Comparison of ENCODE assay signal across 3 cellular contexts in the genomic region with DNA sequence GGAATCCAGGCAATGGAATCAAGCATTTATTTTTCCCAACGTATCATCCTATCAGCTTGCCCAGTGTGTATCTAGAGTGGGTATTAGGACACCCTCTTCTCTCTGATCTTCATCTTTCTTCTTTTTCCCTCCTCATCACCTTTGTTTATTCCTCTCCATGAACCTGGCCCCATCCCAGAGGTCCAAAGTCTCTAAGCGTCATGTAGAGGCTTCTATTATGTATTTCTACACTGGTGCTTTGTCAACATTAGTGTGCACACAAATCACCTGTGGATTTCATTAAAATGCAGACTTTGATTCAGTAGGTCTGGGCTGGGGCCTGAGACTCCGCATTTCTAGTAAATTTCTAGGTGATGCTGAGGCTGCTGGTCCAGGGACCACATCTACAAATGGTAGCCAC.
TF ChIP-seq lines count a peak whose summit lies in the region.

No MANE protein-coding gene starts in this region.

TF ChIP-seq in HCT116, 20 proteins besides CTCF, POLR2A, EP300 and RAD21:
- TF ChIP-seq YY1 (IDR thresholded peaks at IDR 0.05; ENCODE audit: extremely low read depth, insufficient replicate concordance, low read depth, low read length): no peak
- TF ChIP-seq SRF (IDR thresholded peaks at IDR 0.05; ENCODE audit: low read depth): no peak
- TF ChIP-seq SP1 (IDR thresholded peaks at IDR 0.05; ENCODE audit: low read depth): no peak
- TF ChIP-seq EZH2phosphoT487 (IDR thresholded peaks at IDR 0.05; ENCODE audit: borderline replicate concordance): no peak
- no peak for TF ChIP-seq REST (IDR thresholded peaks at IDR 0.05; ENCODE audit: low read depth)
- no peak for TF ChIP-seq MAX (IDR thresholded peaks at IDR 0.05)
- TF ChIP-seq CBX3 (IDR thresholded peaks at IDR 0.05; ENCODE audit: low read depth): no peak
- no peak for TF ChIP-seq ZFX (IDR thresholded peaks at IDR 0.05)
- no peak for TF ChIP-seq ZNF274 (IDR thresholded peaks at IDR 0.05; ENCODE audit: low read depth, low read length)
- TF ChIP-seq JUND (IDR thresholded peaks at IDR 0.05): no peak
- no peak for TF ChIP-seq ELF1 (IDR thresholded peaks at IDR 0.05; ENCODE audit: borderline replicate concordance, low read depth)
- no peak for TF ChIP-seq POLR2AphosphoS5 (IDR thresholded peaks at IDR 0.05; ENCODE audit: low read depth, low read length)
- no peak for TF ChIP-seq TCF7L2 (IDR thresholded peaks at IDR 0.05; ENCODE audit: borderline replicate concordance, extremely low read depth, insufficient read depth, insufficient read length)
- TF ChIP-seq EGR1 (IDR thresholded peaks at IDR 0.05; ENCODE audit: low read depth): no peak
- TF ChIP-seq, protein P1, sequence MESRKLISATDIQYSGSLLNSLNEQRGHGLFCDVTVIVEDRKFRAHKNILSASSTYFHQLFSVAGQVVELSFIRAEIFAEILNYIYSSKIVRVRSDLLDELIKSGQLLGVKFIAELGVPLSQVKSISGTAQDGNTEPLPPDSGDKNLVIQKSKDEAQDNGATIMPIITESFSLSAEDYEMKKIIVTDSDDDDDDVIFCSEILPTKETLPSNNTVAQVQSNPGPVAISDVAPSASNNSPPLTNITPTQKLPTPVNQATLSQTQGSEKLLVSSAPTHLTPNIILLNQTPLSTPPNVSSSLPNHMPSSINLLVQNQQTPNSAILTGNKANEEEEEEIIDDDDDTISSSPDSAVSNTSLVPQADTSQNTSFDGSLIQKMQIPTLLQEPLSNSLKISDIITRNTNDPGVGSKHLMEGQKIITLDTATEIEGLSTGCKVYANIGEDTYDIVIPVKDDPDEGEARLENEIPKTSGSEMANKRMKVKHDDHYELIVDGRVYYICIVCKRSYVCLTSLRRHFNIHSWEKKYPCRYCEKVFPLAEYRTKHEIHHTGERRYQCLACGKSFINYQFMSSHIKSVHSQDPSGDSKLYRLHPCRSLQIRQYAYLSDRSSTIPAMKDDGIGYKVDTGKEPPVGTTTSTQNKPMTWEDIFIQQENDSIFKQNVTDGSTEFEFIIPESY (IDR thresholded peaks at IDR 0.05; ENCODE audit: extremely low read depth, insufficient replicate concordance, low read length): no peak
- no peak for TF ChIP-seq FOSL1 (IDR thresholded peaks at IDR 0.05; ENCODE audit: low read depth)
TF ChIP-seq in HCT116: peak in this region for 0.

TF ChIP-seq in IMR-90, 13 proteins besides CTCF, POLR2A, EP300 and RAD21:
- TF ChIP-seq RFX5 (IDR thresholded peaks at IDR 0.05; ENCODE audit: low read depth, low read length) (no peak), ELK1 (IDR thresholded peaks at IDR 0.05; ENCODE audit: borderline replicate concordance, low read depth, low read length) (no peak), RCOR1 (IDR thresholded peaks at IDR 0.05; ENCODE audit: insufficient replicate concordance, low read length) (no peak), MAFK (IDR thresholded peaks at IDR 0.05; ENCODE audit: low read depth, low read length) (no peak), MAZ (IDR thresholded peaks at IDR 0.05; ENCODE audit: borderline replicate concordance, low read depth, low read length) (no peak), NFE2L2 (IDR thresholded peaks at IDR 0.05; ENCODE audit: low read depth, low read length) (no peak), CHD1 (IDR thresholded peaks at IDR 0.05; ENCODE audit: low read depth, low read length) (no peak), MXI1 (IDR thresholded peaks at IDR 0.05; ENCODE audit: borderline replicate concordance, low read depth, low read length) (no peak), FOS (IDR thresholded peaks at IDR 0.05; ENCODE audit: low read depth, low read length) (no peak)

TF ChIP-seq in K562, 482 proteins besides CTCF, POLR2A, EP300 and RAD21:
- TF ChIP-seq PTRF (tag; IDR thresholded peaks at IDR 0.05) (no peak), SMAD1 (IDR thresholded peaks at IDR 0.05; ENCODE audit: low read depth, low read length, partially characterized antibody) (no peak), RFX5 (IDR thresholded peaks at IDR 0.05; ENCODE audit: low read depth, low read length) (no peak), GATA2 (CRISPR knock-in tag; IDR thresholded peaks at IDR 0.05) (no peak), ZFP36 (IDR thresholded peaks at IDR 0.05; ENCODE audit: low read depth, low read length, partially characterized antibody) (no peak), ZNF699 (CRISPR knock-in tag; IDR thresholded peaks at IDR 0.05; ENCODE audit: insufficient replicate concordance) (no peak), KHSRP (IDR thresholded peaks at IDR 0.05) (no peak), KLF10 (CRISPR knock-in tag; IDR thresholded peaks at IDR 0.05) (no peak), NR2F6 (CRISPR knock-in tag; IDR thresholded peaks at IDR 0.05) (no peak), ZNF174 (CRISPR knock-in tag; IDR thresholded peaks at IDR 0.05) (no peak), HIVEP1 (CRISPR knock-in tag; IDR thresholded peaks at IDR 0.05) (no peak), HMGN3 (IDR thresholded peaks at IDR 0.05; ENCODE audit: borderline replicate concordance, extremely low read depth, insufficient read length, low read depth, low read length) (no peak)
- TF ChIP-seq, protein P2, sequence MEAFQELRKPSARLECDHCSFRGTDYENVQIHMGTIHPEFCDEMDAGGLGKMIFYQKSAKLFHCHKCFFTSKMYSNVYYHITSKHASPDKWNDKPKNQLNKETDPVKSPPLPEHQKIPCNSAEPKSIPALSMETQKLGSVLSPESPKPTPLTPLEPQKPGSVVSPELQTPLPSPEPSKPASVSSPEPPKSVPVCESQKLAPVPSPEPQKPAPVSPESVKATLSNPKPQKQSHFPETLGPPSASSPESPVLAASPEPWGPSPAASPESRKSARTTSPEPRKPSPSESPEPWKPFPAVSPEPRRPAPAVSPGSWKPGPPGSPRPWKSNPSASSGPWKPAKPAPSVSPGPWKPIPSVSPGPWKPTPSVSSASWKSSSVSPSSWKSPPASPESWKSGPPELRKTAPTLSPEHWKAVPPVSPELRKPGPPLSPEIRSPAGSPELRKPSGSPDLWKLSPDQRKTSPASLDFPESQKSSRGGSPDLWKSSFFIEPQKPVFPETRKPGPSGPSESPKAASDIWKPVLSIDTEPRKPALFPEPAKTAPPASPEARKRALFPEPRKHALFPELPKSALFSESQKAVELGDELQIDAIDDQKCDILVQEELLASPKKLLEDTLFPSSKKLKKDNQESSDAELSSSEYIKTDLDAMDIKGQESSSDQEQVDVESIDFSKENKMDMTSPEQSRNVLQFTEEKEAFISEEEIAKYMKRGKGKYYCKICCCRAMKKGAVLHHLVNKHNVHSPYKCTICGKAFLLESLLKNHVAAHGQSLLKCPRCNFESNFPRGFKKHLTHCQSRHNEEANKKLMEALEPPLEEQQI (IDR thresholded peaks at IDR 0.05): no peak
